ENCODE assay signal across 1 cellular context in genomic region chr1:234573711-234574299, GRCh38.
A peak's percentile ranks its signal among the peaks of the same experiment; 100 is the strongest.
TF ChIP-seq lines count a peak whose summit lies in the region.

No MANE protein-coding gene starts in this region.

TF ChIP-seq in K562, 482 proteins besides CTCF, POLR2A, EP300 and RAD21:
- TF ChIP-seq CEBPB (tag; IDR thresholded peaks at IDR 0.05) (peak; percentile 91), ZC3H8 (IDR thresholded peaks at IDR 0.05) (no peak), ZNF764 (CRISPR knock-in tag; IDR thresholded peaks at IDR 0.05; ENCODE audit: low read depth) (no peak), CEBPG (CRISPR knock-in tag; IDR thresholded peaks at IDR 0.05) (no peak), CEBPG (tag; conservative IDR thresholded peaks at IDR 0.05 in 1 of 2, IDR thresholded peaks at IDR 0.05 in 1 of 2) (peak; percentile 79 to 83), ZNF77 (CRISPR knock-in tag; IDR thresholded peaks at IDR 0.05) (no peak), CTBP1 (IDR thresholded peaks at IDR 0.05; ENCODE audit: borderline replicate concordance) (peak; percentile 73), E2F3 (CRISPR knock-in tag; IDR thresholded peaks at IDR 0.05) (no peak)
- TF ChIP-seq, protein P1, sequence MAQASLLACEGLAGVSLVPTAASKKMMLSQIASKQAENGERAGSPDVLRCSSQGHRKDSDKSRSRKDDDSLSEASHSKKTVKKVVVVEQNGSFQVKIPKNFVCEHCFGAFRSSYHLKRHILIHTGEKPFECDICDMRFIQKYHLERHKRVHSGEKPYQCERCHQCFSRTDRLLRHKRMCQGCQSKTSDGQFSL (CRISPR knock-in tag; IDR thresholded peaks at IDR 0.05), result 0 out of 2 replicates have a peak, but pooled peaks have one; percentile 37
- TF ChIP-seq, protein P1 (tag; IDR thresholded peaks at IDR 0.05), result no peak
TF ChIP-seq in K562: peak in this region for 4.
